Comparison of ENCODE assay signal across 13 cellular contexts in genomic region chr17:17180141-17180603, GRCh38. TPM values are rescaled to one million over a fixed set of nuclear protein-coding genes. Genes with fewer than 3 reads are reported as not detected.
A peak's percentile ranks its signal among the peaks of the same experiment; 100 is the strongest.
DNase-seq lines count a peak whose midpoint lies in the region; ATAC-seq, FAIRE-seq and TF ChIP-seq lines count a peak whose summit lies in the region.
"Had no signal": no experiment of that assay in that cellular context is flagged by ENCODE, and none has a peak within 500 bp of the region (broad histone marks: within the 10 kb centered on the region; RNA-seq: fewer than 3 reads in every experiment).

No MANE protein-coding gene starts in this region.

- H4K12ac ChIP-seq in trophoblast cell (ENCODE audit: low read depth, low read length) = no peak overlapping the region

- intact Hi-C loops in thyroid gland (cut with DNase I) = no loop called here

- H3K4me3 ChIP-seq in effector memory CD4-positive, alpha-beta T cell (ENCODE audit: insufficient read depth, low read depth, low read length, poor library complexity, severe bottlenecking) = no peak overlapping the region
- peak overlapping the region; percentile 3 for H3K4me3 ChIP-seq in trophoblast cell (ENCODE audit: low read depth, low read length)
- H3K4me3 ChIP-seq in thyroid gland (replicated peaks in 1 of 3) = no peak overlapping the region

- TF ChIP-seq CTCF in thyroid gland (IDR thresholded peaks at IDR 0.05) = no peak

- TF ChIP-seq POLR2A in GM12891 (IDR thresholded peaks at IDR 0.05; ENCODE audit: low read depth, low read length) (no peak), thyroid gland (IDR thresholded peaks at IDR 0.05) (no peak)

- peak; percentile 62 for FAIRE-seq in GM12891 (lab: Jason Lieb, UNC)
- FAIRE-seq: astrocyte, endometrium had no signal

- CTCF ChIA-PET in activated CD4-positive, alpha-beta memory T cell treated with anti-CD3 and anti-CD28 coated beads, Interleukin-2, amount 10 ng/mL, durations not matched to agents 7 days and 5 days (lab: Charles Lee) = interaction anchor here (1.3 to 2.3 kb wide), 2 partner anchors 11 to 38 kb away, joined by 4 to 10 read pairs; no protein-coding TSS in a partner anchor

- H4K91ac ChIP-seq in trophoblast cell (ENCODE audit: low read depth, low read length) = no peak overlapping the region

- no peaks in the 10 kb centered on the region for H3K9me3 Mint-ChIP-seq in activated CD4-positive, alpha-beta memory T cell treated with anti-CD3 and anti-CD28 coated beads, Interleukin-2, amount 10 ng/mL, durations not matched to agents 7 days and 5 days

- no peak overlapping the region for H4K8ac ChIP-seq in trophoblast cell (ENCODE audit: low read depth, low read length)

- no peak overlapping the region for H3K18ac ChIP-seq in trophoblast cell (ENCODE audit: low read length)

- H3K36me3 ChIP-seq in effector memory CD4-positive, alpha-beta T cell (ENCODE audit: control insufficient read depth, insufficient read depth, low read length) = peaks cover 9% of the 10 kb centered on the region
- peaks cover 75 to 77% of the 10 kb centered on the region in 2 experiments for H3K36me3 ChIP-seq in trophoblast cell (ENCODE audit: control insufficient read depth in 1 of 2, insufficient read depth in 2 of 2, low read length in 2 of 2)
- H3K36me3 ChIP-seq in thyroid gland = peaks cover 61 to 68% of the 10 kb centered on the region in 2 donors

- no peaks in the 10 kb centered on the region for H3K79me1 ChIP-seq in trophoblast cell (ENCODE audit: low read length)

- H3K27ac Mint-ChIP-seq in activated CD4-positive, alpha-beta memory T cell treated with anti-CD3 and anti-CD28 coated beads, Interleukin-2, amount 10 ng/mL, durations not matched to agents 7 days and 5 days = peak overlapping the region; percentile 97

- no peak overlapping the region for H3K23ac ChIP-seq in trophoblast cell (ENCODE audit: low read length)

- no peak overlapping the region for H3K4ac ChIP-seq in trophoblast cell (ENCODE audit: low read depth, low read length)

- WGBS in trophoblast cell (ENCODE audit: extremely low coverage, insufficient coverage, insufficient read length) = no CpG with 5 or more reads among the region's 9 CpGs
- 75 to 87% methylated on average over 7 to 8 of the region's 9 CpGs for WGBS in thyroid gland, 2 donors

- no peak for ATAC-seq in GM18909 (IDR thresholded peaks at IDR 0.05; ENCODE audit: poor library complexity, unreplicated experiment)

- no peaks in the 10 kb centered on the region for H3K27me3 Mint-ChIP-seq in activated CD4-positive, alpha-beta memory T cell treated with anti-CD3 and anti-CD28 coated beads, Interleukin-2, amount 10 ng/mL, durations not matched to agents 7 days and 5 days

- H3K14ac ChIP-seq in trophoblast cell (ENCODE audit: low read length) = no peak overlapping the region

- POLR2A ChIA-PET in activated CD4-positive, alpha-beta memory T cell treated with anti-CD3 and anti-CD28 coated beads, Interleukin-2, amount 10 ng/mL, durations not matched to agents 7 days and 5 days (lab: Charles Lee) = interaction anchor here (0.6 to 5.4 kb wide), 12 partner anchors 9 to 100 kb away, joined by 3 to 45 read pairs (median 5); partner anchors contain the start of genes COPS3, FLCN and PLD6

- no peaks in the 10 kb centered on the region for H3K79me2 ChIP-seq in trophoblast cell (ENCODE audit: control insufficient read depth, insufficient read depth, low read length, poor library complexity)

- DNase-seq in GM12891 (ENCODE audit: insufficient read length, low spot score) (no peak), trophoblast cell (no peak), T1000 (lab: John Stamatoyannopoulos, UW) (no peak), thyroid gland (no peak), epidermal melanocyte (ENCODE audit: insufficient read length, low spot score) (no peak)
- DNase-seq in activated CD4-positive, alpha-beta memory T cell treated with anti-CD3 and anti-CD28 coated beads, Interleukin-2, amount 10 ng/mL, durations not matched to agents 7 days and 5 days = peak; percentile 58
- DNase-seq in effector memory CD4-positive, alpha-beta T cell = no peak
- DNase-seq: DMS 273 treated with DMSO at 0.1 percent for 48 hours, SHP77 had no signal

- H3K4me2 ChIP-seq in trophoblast cell (ENCODE audit: low read length) = no peak overlapping the region

- H3K36me3 Mint-ChIP-seq in activated CD4-positive, alpha-beta memory T cell treated with anti-CD3 and anti-CD28 coated beads, Interleukin-2, amount 10 ng/mL, durations not matched to agents 7 days and 5 days (ENCODE audit: low read depth) = peaks cover 83% of the 10 kb centered on the region

- peak overlapping the region; percentile 75 for H3K4me3 Mint-ChIP-seq in activated CD4-positive, alpha-beta memory T cell treated with anti-CD3 and anti-CD28 coated beads, Interleukin-2, amount 10 ng/mL, durations not matched to agents 7 days and 5 days

- H2BK12ac ChIP-seq in trophoblast cell (ENCODE audit: low read length) = no peak overlapping the region

- H3K9me3 ChIP-seq in effector memory CD4-positive, alpha-beta T cell (ENCODE audit: control insufficient read depth, low read length) = no peaks in the 10 kb centered on the region
- peaks cover 3% of the 10 kb centered on the region for H3K9me3 ChIP-seq in trophoblast cell (ENCODE audit: insufficient read depth, low read depth, low read length)
- H3K9me3 ChIP-seq in thyroid gland = no peaks in the 10 kb centered on the region

- H2AK5ac ChIP-seq in trophoblast cell (ENCODE audit: low read length) = no peak overlapping the region

- H3K9ac ChIP-seq in trophoblast cell (ENCODE audit: low read length) = no peak overlapping the region

- H3K4me1 Mint-ChIP-seq in activated CD4-positive, alpha-beta memory T cell treated with anti-CD3 and anti-CD28 coated beads, Interleukin-2, amount 10 ng/mL, durations not matched to agents 7 days and 5 days = peaks cover 94% of the 10 kb centered on the region

- H2BK120ac ChIP-seq in trophoblast cell (ENCODE audit: insufficient read depth, low read length, poor library complexity) = no peak overlapping the region

- H2AFZ ChIP-seq in trophoblast cell (ENCODE audit: insufficient read depth, low read length, poor library complexity) = no peak overlapping the region

- no peak overlapping the region for H2BK5ac ChIP-seq in trophoblast cell (ENCODE audit: low read depth, low read length, poor library complexity)

- H3K27me3 ChIP-seq in effector memory CD4-positive, alpha-beta T cell (replicated peaks; ENCODE audit: control insufficient read depth, insufficient read depth, low read length, poor library complexity, severe bottlenecking) = no peaks in the 10 kb centered on the region
- H3K27me3 ChIP-seq in trophoblast cell (ENCODE audit: insufficient read depth, low read length) (no peaks in the 10 kb centered on the region), thyroid gland (no peaks in the 10 kb centered on the region)

- peak overlapping the region; percentile 78 for H3K27ac ChIP-seq in effector memory CD4-positive, alpha-beta T cell (ENCODE audit: insufficient read depth, low read length, poor library complexity, severe bottlenecking)
- H3K27ac ChIP-seq in trophoblast cell (ENCODE audit: low read depth, low read length) = no peak overlapping the region
- no peak overlapping the region for H3K27ac ChIP-seq in thyroid gland

- peaks cover 94% of the 10 kb centered on the region for H3K4me1 ChIP-seq in effector memory CD4-positive, alpha-beta T cell (ENCODE audit: control insufficient read depth, insufficient read depth, low read length, poor library complexity, severe bottlenecking)
- peaks cover 3% of the 10 kb centered on the region in 2 experiments for H3K4me1 ChIP-seq in trophoblast cell (ENCODE audit: control insufficient read depth in 1 of 2, insufficient read depth in 2 of 2, low read length in 2 of 2)
- peaks cover 12 to 26% of the 10 kb centered on the region in 2 donors for H3K4me1 ChIP-seq in thyroid gland

TF ChIP-seq in GM12891, 5 proteins besides CTCF, POLR2A, EP300 and RAD21:
- TF ChIP-seq PAX5 (IDR thresholded peaks at IDR 0.05; ENCODE audit: insufficient read depth, low read length, severe bottlenecking) = no peak
- no peak for TF ChIP-seq POU2F2 (IDR thresholded peaks at IDR 0.05; ENCODE audit: low read depth, low read length)
- TF ChIP-seq POLR2AphosphoS5 (IDR thresholded peaks at IDR 0.05; ENCODE audit: low read depth, low read length) = no peak
- TF ChIP-seq TAF1 (IDR thresholded peaks at IDR 0.05; ENCODE audit: low read depth, low read length) = no peak
- no peak for TF ChIP-seq SPI1 (IDR thresholded peaks at IDR 0.05; ENCODE audit: low read depth, low read length)

RNA-seq across cellular contexts. Expression of gene PLD6, which starts 26.0 kb away (rescaled TPM):
- 5.8 TPM for polyA plus RNA-seq in GM12891 (2012; ENCODE audit: low read depth, missing spikeins)
- total RNA-seq in activated CD4-positive, alpha-beta memory T cell treated with anti-CD3 and anti-CD28 coated beads, Interleukin-2, amount 10 ng/mL, durations not matched to agents 7 days and 5 days = 1 to 10 TPM; 6.3 to 6.6 TPM
- polyA plus RNA-seq in trophoblast cell (2013) = 0.10 and 0.11 TPM in 2 replicates
- 1 to 10 TPM; 1.3 to 3.2 (median 2.5) TPM for total RNA-seq in thyroid gland
- total RNA-seq: M059J had no signal

RNA-seq across cellular contexts. Expression of gene FLCN, which starts 56.8 kb away (rescaled TPM):
- 9.8 TPM for polyA plus RNA-seq in GM12891 (2012; ENCODE audit: low read depth, missing spikeins)
- total RNA-seq in activated CD4-positive, alpha-beta memory T cell treated with anti-CD3 and anti-CD28 coated beads, Interleukin-2, amount 10 ng/mL, durations not matched to agents 7 days and 5 days = 10 to 100 TPM; 48.8 to 53.1 TPM
- 19.4 and 21.6 TPM in 2 replicates for polyA plus RNA-seq in trophoblast cell (2013)
- total RNA-seq in thyroid gland = 10 to 100 TPM; 61.5 to 79.7 (median 68.2) TPM
